14 cellular contexts compared by ENCODE assay signal in genomic region chr3:123287051-123287961, GRCh38.
DNase-seq lines count a peak whose midpoint lies in the region; ATAC-seq and TF ChIP-seq lines count a peak whose summit lies in the region.
"Had no signal": no experiment of that assay in that cellular context is flagged by ENCODE, and none has a peak within 500 bp of the region (broad histone marks: within the 10 kb centered on the region; RNA-seq: fewer than 3 reads in every experiment).

No MANE protein-coding gene starts in this region.

- no peak overlapping the region for H3K9ac ChIP-seq in H9 (ENCODE audit: extremely low read depth, insufficient read length, low read length)
- no peak overlapping the region for H3K9ac ChIP-seq in endodermal cell (ENCODE audit: extremely low read depth, low read length, poor library complexity, severe bottlenecking)

- no peak overlapping the region for H2AK5ac ChIP-seq in H9 (ENCODE audit: insufficient read length, low read length)

- no peak overlapping the region for H3K14ac ChIP-seq in H9 (ENCODE audit: insufficient read depth, low read length)

- H3K9me3 Mint-ChIP-seq in H9 (no peaks in the 10 kb centered on the region), endodermal cell (no peaks in the 10 kb centered on the region), CD14-positive monocyte (no peaks in the 10 kb centered on the region), WTC11 (no peaks in the 10 kb centered on the region)

- no peak overlapping the region for H3K4ac ChIP-seq in H9 (ENCODE audit: low read depth, low read length)

- WGBS in H9 (ENCODE audit: extremely low coverage, insufficient read length, low lambda C conversion rate), result no CpG with 5 or more reads among the region's 14 CpGs
- 89 to 95% methylated on average over 10 to 14 of the region's 14 CpGs for WGBS in endodermal cell (ENCODE audit: insufficient coverage in 1 of 2, insufficient read length in 1 of 2), 2 experiments

- CTCF ChIA-PET in WTC11 (lab: Charles Lee), result interaction anchor here (0.9 to 1.5 kb wide), 3 partner anchors 10 to 78 kb away, joined by 4 to 7 read pairs (median 5); no protein-coding TSS in a partner anchor

- no peak overlapping the region for H2BK20ac ChIP-seq in H9 (ENCODE audit: low read depth, low read length, poor library complexity, severe bottlenecking)

- no peaks in the 10 kb centered on the region for H3K9me3 ChIP-seq in H9 (ENCODE audit: control insufficient read depth, low read depth, low read length)
- H3K9me3 ChIP-seq in endodermal cell (ENCODE audit: control insufficient read depth, low read length), result no peaks in the 10 kb centered on the region
- H3K9me3 ChIP-seq: HAP-1 had no signal

- intact Hi-C loops in CD14-positive monocyte (cut with micrococcal nuclease), result no loop called here

- H3K4me3 Mint-ChIP-seq in H9 (no peak overlapping the region), endodermal cell (no peak overlapping the region), CD14-positive monocyte (no peak overlapping the region), WTC11 (no peak overlapping the region)

- H3K79me2 ChIP-seq in H9 (ENCODE audit: insufficient read depth, low read length), result no peaks in the 10 kb centered on the region

- H3K27me3 Mint-ChIP-seq in H9 (ENCODE audit: low read depth) (no peaks in the 10 kb centered on the region), endodermal cell (ENCODE audit: insufficient read depth) (no peaks in the 10 kb centered on the region), CD14-positive monocyte (ENCODE audit: low read depth in 3 of 3) (peaks cover 2 to 7% (median 5%) of the 10 kb centered on the region in 3 donors), WTC11 (ENCODE audit: low read depth) (no peaks in the 10 kb centered on the region)

- H3K36me3 Mint-ChIP-seq in H9 (ENCODE audit: insufficient read depth in 1 of 3, low read depth in 3 of 3) (peaks cover 13 to 26% (median 22%) of the 10 kb centered on the region in 3 experiments), endodermal cell (ENCODE audit: low read depth) (peaks cover 34% of the 10 kb centered on the region), CD14-positive monocyte (no peaks in the 10 kb centered on the region), WTC11 (peaks cover 45% of the 10 kb centered on the region)

- POLR2A ChIA-PET in WTC11 (lab: Charles Lee), result no interaction called here

- H2BK5ac ChIP-seq in H9 (ENCODE audit: insufficient read length, low read length), result no peak overlapping the region

- H3K56ac ChIP-seq in H9 (ENCODE audit: insufficient read length, low read depth, low read length), result no peak overlapping the region

- no peak overlapping the region for H2BK120ac ChIP-seq in H9 (ENCODE audit: low read depth, low read length, poor library complexity, severe bottlenecking)

- DNase-seq in NCI-H82 (lab: John Stamatoyannopoulos, UW) (peak; percentile 16), NCI-H82 treated with DMSO at 0.1 percent for 48 hours (lab: John Stamatoyannopoulos, UW; ENCODE audit: unreplicated experiment) (no peak), H9 (peak; percentile 13), endodermal cell (peak; percentile 24), CD14-positive monocyte (ENCODE audit: low spot score) (no peak), WTC11 (ENCODE audit: low spot score) (no peak)
- DNase-seq: NCI-H1105 treated with DMSO at 0.1 percent for 48 hours, NCI-H1930, NCI-H2171, SHP77 treated with DMSO at 0.1 percent for 48 hours had no signal

- H2BK12ac ChIP-seq in H9 (ENCODE audit: insufficient read length, low read depth, low read length), result no peak overlapping the region

- no peak overlapping the region for H2AFZ ChIP-seq in H9 (ENCODE audit: low read length)

- H4K5ac ChIP-seq in H9 (ENCODE audit: insufficient read length, low read depth, low read length), result no peak overlapping the region

- H3K4me1 ChIP-seq in H9 (ENCODE audit: insufficient read depth, low read length), result no peaks in the 10 kb centered on the region
- no peaks in the 10 kb centered on the region for H3K4me1 ChIP-seq in endodermal cell (ENCODE audit: control insufficient read depth, insufficient read depth, low read length)
- H3K4me1 ChIP-seq: HAP-1 had no signal

- no peak for TF ChIP-seq CTCF in H9 (conservative IDR thresholded peaks at IDR 0.05)
- TF ChIP-seq CTCF in endodermal cell (conservative IDR thresholded peaks at IDR 0.05), result no peak
- TF ChIP-seq CTCF in CD14-positive monocyte (IDR thresholded peaks at IDR 0.05), result no peak
- TF ChIP-seq CTCF in WTC11 (IDR thresholded peaks at IDR 0.05), result no peak

- peak overlapping the region in 1 of 3 experiments; percentile 31; a peak in 3 of 7 replicates for H3K27ac Mint-ChIP-seq in H9
- no peak overlapping the region for H3K27ac Mint-ChIP-seq in endodermal cell
- peak overlapping the region in 2 of 7 donors; percentile 25 to 54 for H3K27ac Mint-ChIP-seq in CD14-positive monocyte
- H3K27ac Mint-ChIP-seq in WTC11, result no peak overlapping the region; the same call in 1 of the 2 replicates

- H2BK15ac ChIP-seq in H9 (ENCODE audit: low read depth, low read length), result no peak overlapping the region

- H4K8ac ChIP-seq in H9 (replicated peaks; ENCODE audit: insufficient read length, low read depth, low read length), result no peak overlapping the region

- no peak overlapping the region for H3K18ac ChIP-seq in H9 (ENCODE audit: insufficient read length, low read depth, low read length)

- H3K27me3 ChIP-seq in H9 (ENCODE audit: insufficient read depth, low read length) (no peaks in the 10 kb centered on the region), endodermal cell (ENCODE audit: control insufficient read depth, insufficient read depth, low read length, poor library complexity, severe bottlenecking) (no peaks in the 10 kb centered on the region)

- H3K4me3 ChIP-seq in endodermal cell (ENCODE audit: low read length), result no peak overlapping the region
- H3K4me3 ChIP-seq: HAP-1 had no signal

- H3K4me1 Mint-ChIP-seq in H9 (no peaks in the 10 kb centered on the region; a peak in 1 of 4 replicates), endodermal cell (no peaks in the 10 kb centered on the region), CD14-positive monocyte (no peaks in the 10 kb centered on the region), WTC11 (no peaks in the 10 kb centered on the region)

- H4K20me1 ChIP-seq in H9 (ENCODE audit: control insufficient read depth, insufficient read depth, insufficient read length), result no peaks in the 10 kb centered on the region

- no peaks in the 10 kb centered on the region for H3K23me2 ChIP-seq in H9 (ENCODE audit: insufficient read length, low read depth, low read length, poor library complexity, severe bottlenecking)

- no peak overlapping the region for H3T11ph ChIP-seq in H9 (ENCODE audit: low read length)

- H3K23ac ChIP-seq in H9 (ENCODE audit: insufficient read length, low read depth, low read length), result no peak overlapping the region

- no peaks in the 10 kb centered on the region for H3K36me3 ChIP-seq in endodermal cell (ENCODE audit: control insufficient read depth, insufficient read depth, low read length)
- H3K36me3 ChIP-seq: HAP-1 had no signal

- no peak overlapping the region for H4K91ac ChIP-seq in H9 (ENCODE audit: insufficient read length, low read depth, low read length)

- H3K4me2 ChIP-seq in H9 (ENCODE audit: insufficient read depth, insufficient read length, low read length), result no peak overlapping the region

- H3K27ac ChIP-seq in H9 (ENCODE audit: insufficient read length, low read depth, low read length) (no peak overlapping the region), endodermal cell (ENCODE audit: low read depth, low read length) (no peak overlapping the region), temporal lobe (ENCODE audit: low read depth, low read length) (peak overlapping the region; percentile 46)
- H3K27ac ChIP-seq: 22Rv1 had no signal

- ATAC-seq in HG03108 (IDR thresholded peaks at IDR 0.05; ENCODE audit: unreplicated experiment), result no peak
- no peak for ATAC-seq in WTC11

- no peaks in the 10 kb centered on the region for H3K79me1 ChIP-seq in H9 (ENCODE audit: insufficient read depth, low read depth, low read length, poor library complexity, severe bottlenecking)

TF ChIP-seq in WTC11, 78 proteins besides CTCF, POLR2A, EP300 and RAD21 (continues in another document):
- TF ChIP-seq, protein P1, sequence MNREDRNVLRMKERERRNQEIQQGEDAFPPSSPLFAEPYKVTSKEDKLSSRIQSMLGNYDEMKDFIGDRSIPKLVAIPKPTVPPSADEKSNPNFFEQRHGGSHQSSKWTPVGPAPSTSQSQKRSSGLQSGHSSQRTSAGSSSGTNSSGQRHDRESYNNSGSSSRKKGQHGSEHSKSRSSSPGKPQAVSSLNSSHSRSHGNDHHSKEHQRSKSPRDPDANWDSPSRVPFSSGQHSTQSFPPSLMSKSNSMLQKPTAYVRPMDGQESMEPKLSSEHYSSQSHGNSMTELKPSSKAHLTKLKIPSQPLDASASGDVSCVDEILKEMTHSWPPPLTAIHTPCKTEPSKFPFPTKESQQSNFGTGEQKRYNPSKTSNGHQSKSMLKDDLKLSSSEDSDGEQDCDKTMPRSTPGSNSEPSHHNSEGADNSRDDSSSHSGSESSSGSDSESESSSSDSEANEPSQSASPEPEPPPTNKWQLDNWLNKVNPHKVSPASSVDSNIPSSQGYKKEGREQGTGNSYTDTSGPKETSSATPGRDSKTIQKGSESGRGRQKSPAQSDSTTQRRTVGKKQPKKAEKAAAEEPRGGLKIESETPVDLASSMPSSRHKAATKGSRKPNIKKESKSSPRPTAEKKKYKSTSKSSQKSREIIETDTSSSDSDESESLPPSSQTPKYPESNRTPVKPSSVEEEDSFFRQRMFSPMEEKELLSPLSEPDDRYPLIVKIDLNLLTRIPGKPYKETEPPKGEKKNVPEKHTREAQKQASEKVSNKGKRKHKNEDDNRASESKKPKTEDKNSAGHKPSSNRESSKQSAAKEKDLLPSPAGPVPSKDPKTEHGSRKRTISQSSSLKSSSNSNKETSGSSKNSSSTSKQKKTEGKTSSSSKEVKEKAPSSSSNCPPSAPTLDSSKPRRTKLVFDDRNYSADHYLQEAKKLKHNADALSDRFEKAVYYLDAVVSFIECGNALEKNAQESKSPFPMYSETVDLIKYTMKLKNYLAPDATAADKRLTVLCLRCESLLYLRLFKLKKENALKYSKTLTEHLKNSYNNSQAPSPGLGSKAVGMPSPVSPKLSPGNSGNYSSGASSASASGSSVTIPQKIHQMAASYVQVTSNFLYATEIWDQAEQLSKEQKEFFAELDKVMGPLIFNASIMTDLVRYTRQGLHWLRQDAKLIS (CRISPR knock-in tag; IDR thresholded peaks at IDR 0.05; ENCODE audit: borderline replicate concordance), result no peak
- no peak for TF ChIP-seq NR3C1 (CRISPR knock-in tag; conservative IDR thresholded peaks at IDR 0.05; ENCODE audit: low read depth)
- no peak for TF ChIP-seq NFE2L1 (CRISPR knock-in tag; IDR thresholded peaks at IDR 0.05)
- TF ChIP-seq, protein P2, sequence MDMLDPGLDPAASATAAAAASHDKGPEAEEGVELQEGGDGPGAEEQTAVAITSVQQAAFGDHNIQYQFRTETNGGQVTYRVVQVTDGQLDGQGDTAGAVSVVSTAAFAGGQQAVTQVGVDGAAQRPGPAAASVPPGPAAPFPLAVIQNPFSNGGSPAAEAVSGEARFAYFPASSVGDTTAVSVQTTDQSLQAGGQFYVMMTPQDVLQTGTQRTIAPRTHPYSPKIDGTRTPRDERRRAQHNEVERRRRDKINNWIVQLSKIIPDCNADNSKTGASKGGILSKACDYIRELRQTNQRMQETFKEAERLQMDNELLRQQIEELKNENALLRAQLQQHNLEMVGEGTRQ (CRISPR knock-in tag; IDR thresholded peaks at IDR 0.05), result no peak
- no peak for TF ChIP-seq IRF2 (CRISPR knock-in tag; IDR thresholded peaks at IDR 0.05; ENCODE audit: borderline replicate concordance, low read depth)

Comparison
In these comparisons a context has a peak if more than half of its experiments do, and no peak if none do; other contexts are left out.
1. DNase-seq: peak in NCI-H82 (single experiment), H9 (single experiment) and endodermal cell (single experiment); none in NCI-H82 treated with DMSO at 0.1 percent for 48 hours (single experiment), CD14-positive monocyte (single experiment) and WTC11 (single experiment).